Comparison of ENCODE assay signal across 9 cellular contexts in the genomic region with DNA sequence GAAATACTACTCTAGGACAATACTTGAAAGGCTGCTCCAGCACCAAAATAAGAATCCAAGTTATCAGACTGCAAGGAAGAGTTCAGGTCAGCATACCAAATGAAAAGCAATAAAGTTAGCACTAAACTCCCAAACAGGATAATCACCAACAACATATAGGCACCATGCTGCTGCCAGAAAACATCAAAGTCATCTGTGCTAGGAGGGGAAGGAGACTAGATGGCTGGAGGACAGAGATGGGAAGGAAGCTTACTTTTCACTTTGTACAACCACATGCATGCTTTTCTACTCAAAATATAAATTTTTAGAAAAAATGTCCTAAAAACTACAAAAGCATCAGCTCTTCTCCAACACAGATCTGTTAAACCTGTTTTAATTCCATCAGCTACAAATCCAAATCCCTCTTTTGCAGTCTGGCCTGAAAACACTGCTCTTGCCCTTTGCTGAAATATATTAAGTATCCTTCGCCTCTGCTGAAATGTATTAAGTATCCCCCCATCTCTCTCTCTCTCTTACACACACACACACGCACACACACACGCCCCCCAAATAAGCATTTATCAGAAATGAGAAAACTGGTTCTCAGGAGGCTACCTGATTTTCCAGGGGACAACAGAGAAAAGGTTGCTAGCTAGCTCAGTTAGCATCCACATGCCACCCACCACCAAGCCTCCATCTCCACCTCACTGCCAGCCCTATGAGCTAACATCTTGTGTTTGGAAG. TPM values are rescaled to one million over a fixed set of nuclear protein-coding genes. Genes with fewer than 3 reads are reported as not detected.
DNase-seq lines count a peak whose midpoint lies in the region; ATAC-seq and TF ChIP-seq lines count a peak whose summit lies in the region.
"Had no signal": no experiment of that assay in that cellular context is flagged by ENCODE, and none has a peak within 500 bp of the region (broad histone marks: within the 10 kb centered on the region; RNA-seq: fewer than 3 reads in every experiment).

No MANE protein-coding gene starts in this region.

- H3K4me1 Mint-ChIP-seq in naive B cell: peaks cover 40 to 66% (median 50%) of the 10 kb centered on the region in 3 donors

- CTCF ChIA-PET in AG04449 (lab: Yijun Ruan, JAX): interaction anchor here (1.5 to 6.4 kb wide), 4 partner anchors 24 to 84 kb away, joined by 3 to 34 read pairs (median 6); partner anchors contain the start of gene DENND4B

- H3K9me3 Mint-ChIP-seq in naive B cell: peaks cover 0 to 3% (median 0%) of the 10 kb centered on the region in 7 donors

- no peaks in the 10 kb centered on the region for H3K9me3 ChIP-seq in colonic mucosa

- ATAC-seq in naive B cell (ENCODE audit: low read depth in 2 of 2) (no peak), GM19351 (IDR thresholded peaks at IDR 0.05; ENCODE audit: unreplicated experiment) (no peak), GM18505 (IDR thresholded peaks at IDR 0.05; ENCODE audit: unreplicated experiment) (no peak)

- H3K9ac ChIP-seq in colonic mucosa (ENCODE audit: low read depth in 2 of 2, low read length in 2 of 2): peak overlapping the region in 1 of 2 donors; percentile 90

- H3K4me3 ChIP-seq in AG04449 (ENCODE audit: low read depth, low read length): peak overlapping the region; percentile 96
- peak overlapping the region; percentile 67 for H3K4me3 ChIP-seq in colonic mucosa

- peak overlapping the region; percentile 89 to 98 (median 94) for H3K4me3 Mint-ChIP-seq in naive B cell

- H3K36me3 Mint-ChIP-seq in naive B cell: peaks cover 0 to 3% of the 10 kb centered on the region in 2 donors

- H3K36me3 ChIP-seq in colonic mucosa: no peaks in the 10 kb centered on the region

- TF ChIP-seq CTCF in AG04449 (IDR thresholded peaks at IDR 0.05; ENCODE audit: insufficient read depth, low read length, missing control alignments) (no peak), colonic mucosa (IDR thresholded peaks at IDR 0.05) (no peak)

- peaks cover 0 to 5% (median 0%) of the 10 kb centered on the region in 3 donors for H3K27me3 Mint-ChIP-seq in naive B cell

- intact Hi-C loops in colonic mucosa (cut with DNase I): loop anchor here (5.0 kb wide), 1 partner anchor 66 kb away; the partner anchor contains the start of gene RAB13

- no peak for TF ChIP-seq POLR2A in GM18505 (IDR thresholded peaks at IDR 0.05; ENCODE audit: borderline replicate concordance, extremely low read depth, insufficient read depth, insufficient read length)

- POLR2A ChIA-PET in AG04449 (lab: Yijun Ruan, JAX): interaction anchor here (0.7 to 1.1 kb wide), 2 partner anchors 24 to 45 kb away, joined by 3 to 4 read pairs; no protein-coding TSS in a partner anchor

- in situ Hi-C loops in KBM-7 (cut with MboI; ENCODE audit: low pct_unique_long_range_greater_than_20kb, low sequenced_read_pairs): no loop called here

- H3K27ac Mint-ChIP-seq in naive B cell: peak overlapping the region; percentile 15 to 98 (median 81)

- DNase-seq in AG04449 (ENCODE audit: low read depth, low spot score) (no peak), KBM-7 (peak; percentile 25), colonic mucosa (no peak), naive B cell (no peak), RKO (ENCODE audit: low spot score) (no peak)
- no peak for DNase-seq in stimulated activated naive CD4-positive, alpha-beta T cell (lab: John Stamatoyannopoulos, UW)
- DNase-seq: occipital lobe had no signal

- no peak overlapping the region for H3K27ac ChIP-seq in colonic mucosa

- H3K4me1 ChIP-seq in colonic mucosa: peaks cover 16% of the 10 kb centered on the region

- no peaks in the 10 kb centered on the region for H3K27me3 ChIP-seq in colonic mucosa

RNA-seq across cellular contexts. Expression of gene GATAD2B, which starts 1.5 kb away (rescaled TPM):
- total RNA-seq in colonic mucosa: 10 to 100 TPM; 32.5 to 36.5 TPM
- 1 to 10 TPM; 4.0 to 7.0 (median 5.1) TPM for polyA plus RNA-seq in naive B cell (ENCODE audit: low read depth in 6 of 6)

RNA-seq across cellular contexts. Expression of gene DENND4B, which starts 25.3 kb away (rescaled TPM):
- 10 to 100 TPM; 26.9 to 45.6 TPM for total RNA-seq in colonic mucosa
- 10 to 100 TPM in 5 of 6 donors, 1 to 10 TPM in 1; 6.5 to 52.8 (median 29.7) TPM for polyA plus RNA-seq in naive B cell (ENCODE audit: low read depth in 6 of 6)

RNA-seq across cellular contexts. Expression of gene CRTC2, which starts 37.2 kb away (rescaled TPM):
- 10 to 100 TPM; 26.9 to 40.7 TPM for total RNA-seq in colonic mucosa
- polyA plus RNA-seq in naive B cell (ENCODE audit: low read depth in 6 of 6): 10 to 100 TPM; 24.6 to 59.8 (median 35.8) TPM

RNA-seq across cellular contexts. Expression of gene SLC39A1, which starts 42.1 kb away (rescaled TPM):
- total RNA-seq in colonic mucosa: 10 to 100 TPM; 76.8 to 90.9 TPM
- polyA plus RNA-seq in naive B cell (ENCODE audit: low read depth in 6 of 6): 10 to 100 TPM; 36.0 to 66.7 (median 52.6) TPM

RNA-seq across cellular contexts. Expression of gene CREB3L4, which starts 46.5 kb away (rescaled TPM):
- 10 to 100 TPM; 19.0 to 37.1 TPM for total RNA-seq in colonic mucosa
- 10 to 100 TPM; 12.2 to 16.9 (median 15.6) TPM for polyA plus RNA-seq in naive B cell (ENCODE audit: low read depth in 6 of 6)
